ENCODE assay signal across 22 cellular contexts in genomic region chr18:22230403-22231042, GRCh38.
A peak's percentile ranks its signal among the peaks of the same experiment; 100 is the strongest.
DNase-seq lines count a peak whose midpoint lies in the region; ATAC-seq and TF ChIP-seq lines count a peak whose summit lies in the region.
"Had no signal": no experiment of that assay in that cellular context is flagged by ENCODE, and none has a peak within 500 bp of the region (broad histone marks: within the 10 kb centered on the region; RNA-seq: fewer than 3 reads in every experiment).

No MANE protein-coding gene starts in this region.

- TF ChIP-seq POLR2A in sigmoid colon (IDR thresholded peaks at IDR 0.05): no peak

- no peak overlapping the region for H3K4me3 Mint-ChIP-seq in MCF 10A (ENCODE audit: unreplicated experiment)
- H3K4me3 Mint-ChIP-seq: activated CD4-positive, alpha-beta T cell treated with anti-CD3 and anti-CD28 coated beads for 36 hours; CD4-positive, CD25-positive, alpha-beta regulatory T cell; stimulated activated memory B cell treated with anti-CD40 and anti-IgM and Interleukin-4, amounts not matched to agents 10 μg/mL and 1 μg/mL and 100 μg/mL, for 72 hours; T-helper 2 cell treated with Interferon-gamma antibody and Interleukin-4, amounts not matched to agents 5 μg/mL and 100 μg/mL, for 36 hours had no signal

- no peaks in the 10 kb centered on the region for H3K36me3 Mint-ChIP-seq in MCF 10A (ENCODE audit: insufficient read depth, unreplicated experiment)
- H3K36me3 Mint-ChIP-seq: CD4-positive, CD25-positive, alpha-beta regulatory T cell; stimulated activated memory B cell treated with anti-CD40 and anti-IgM and Interleukin-4, amounts not matched to agents 10 μg/mL and 1 μg/mL and 100 μg/mL, for 72 hours had no signal

- H2AFZ ChIP-seq in mammary epithelial cell (ENCODE audit: low read depth, low read length): no peak overlapping the region

- H3K79me2 ChIP-seq in mammary epithelial cell (ENCODE audit: insufficient read depth, low read length): no peaks in the 10 kb centered on the region

- no peak overlapping the region for H3K4me2 ChIP-seq in mammary epithelial cell (ENCODE audit: insufficient read depth, low read depth, low read length)

- H3K9ac ChIP-seq in mammary epithelial cell (ENCODE audit: insufficient read depth, low read length): no peak overlapping the region

- H3K36me3 ChIP-seq in mammary epithelial cell (ENCODE audit: insufficient read depth, low read length) (no peaks in the 10 kb centered on the region), sigmoid colon (no peaks in the 10 kb centered on the region)
- H3K36me3 ChIP-seq: left lung, tibial artery had no signal

- H3K9me3 ChIP-seq in mammary epithelial cell (replicated peaks; ENCODE audit: insufficient read depth, low read length): no peaks in the 10 kb centered on the region
- no peaks in the 10 kb centered on the region for H3K9me3 ChIP-seq in sigmoid colon
- H3K9me3 ChIP-seq: left lung, tibial artery had no signal

- dilution Hi-C loops in mammary epithelial cell (cut with HindIII; ENCODE audit: low sequenced_read_pairs): no loop called here

- H3K27me3 ChIP-seq in mammary epithelial cell (ENCODE audit: insufficient read depth, low read length): peaks cover 4% of the 10 kb centered on the region
- no peaks in the 10 kb centered on the region for H3K27me3 ChIP-seq in sigmoid colon
- H3K27me3 ChIP-seq: left lung, tibial artery had no signal

- H3K9me3 Mint-ChIP-seq in MCF 10A (ENCODE audit: unreplicated experiment): no peaks in the 10 kb centered on the region
- H3K9me3 Mint-ChIP-seq: stimulated activated memory B cell treated with anti-CD40 and anti-IgM and Interleukin-4, amounts not matched to agents 10 μg/mL and 1 μg/mL and 100 μg/mL, for 72 hours; T-helper 2 cell treated with Interferon-gamma antibody and Interleukin-4, amounts not matched to agents 5 μg/mL and 100 μg/mL, for 36 hours had no signal

- H3K4me1 Mint-ChIP-seq in MCF 10A (ENCODE audit: insufficient read depth, unreplicated experiment): peaks cover 6% of the 10 kb centered on the region
- H3K4me1 Mint-ChIP-seq: activated CD4-positive, alpha-beta T cell treated with anti-CD3 and anti-CD28 coated beads for 36 hours; CD4-positive, CD25-positive, alpha-beta regulatory T cell; stimulated activated memory B cell treated with anti-CD40 and anti-IgM and Interleukin-4, amounts not matched to agents 10 μg/mL and 1 μg/mL and 100 μg/mL, for 72 hours had no signal

- no peak overlapping the region for H3K27ac ChIP-seq in mammary epithelial cell (ENCODE audit: insufficient read depth, low read depth, low read length)
- H3K27ac ChIP-seq in sigmoid colon: no peak overlapping the region
- H3K27ac ChIP-seq: 22Rv1, dorsolateral prefrontal cortex, left lung, skin epidermis, tibial artery had no signal

- POLR2A ChIA-PET in MCF 10A (lab: Yijun Ruan, JAX): interaction anchor here (0.6 kb wide), 1 partner anchor 39 kb away, joined by 4 read pairs; no protein-coding TSS in a partner anchor

- no peak for ATAC-seq in left ventricle myocardium superior
- ATAC-seq in HG03108 (IDR thresholded peaks at IDR 0.05; ENCODE audit: unreplicated experiment): no peak
- ATAC-seq: activated CD4-positive, alpha-beta T cell treated with anti-CD3 and anti-CD28 coated beads for 36 hours; left lung; stimulated activated memory B cell treated with anti-CD40 and anti-IgM and Interleukin-4, amounts not matched to agents 10 μg/mL and 1 μg/mL and 100 μg/mL, for 72 hours had no signal

- no peak for TF ChIP-seq CTCF in MCF 10A (IDR thresholded peaks at IDR 0.05; ENCODE audit: unreplicated experiment)
- no peak for TF ChIP-seq CTCF in mammary epithelial cell (conservative IDR thresholded peaks at IDR 0.05 in 1 of 2, IDR thresholded peaks at IDR 0.05 in 1 of 2; ENCODE audit: extremely low read depth in 1 of 2, insufficient read depth in 1 of 2, low read depth in 1 of 2, low read length in 2 of 2)
- TF ChIP-seq CTCF in sigmoid colon (IDR thresholded peaks at IDR 0.05): no peak

- 82% methylated on average over 14 of the region's 14 CpGs for WGBS in mammary epithelial cell (ENCODE audit: low coverage, missing lambda C conversion rate)
- WGBS in sigmoid colon, 2 donors: 88 to 92% methylated on average over 14 of the region's 14 CpGs

- intact Hi-C loops in MCF 10A (cut with micrococcal nuclease) (no loop called here), mammary epithelial cell (cut with micrococcal nuclease) (no loop called here), sigmoid colon (cut with DNase I) (no loop called here), left ventricle myocardium superior (cut with micrococcal nuclease) (no loop called here)

- DNase-seq in MCF 10A (ENCODE audit: unreplicated experiment) (peak; percentile 34), mammary epithelial cell (no peak), amniotic epithelial cell (ENCODE audit: low read depth) (peak; percentile 99), glomerular visceral epithelial cell (ENCODE audit: extremely low spot score) (peak; percentile 83), dedifferentiated amniotic fluid mesenchymal stem cell (ENCODE audit: extremely low spot score) (no peak), sigmoid colon (no peak), left ventricle myocardium superior (no peak)
- DNase-seq: activated CD4-positive, alpha-beta T cell treated with anti-CD3 and anti-CD28 coated beads for 36 hours; CD4-positive, CD25-positive, alpha-beta regulatory T cell; DND-41; dorsolateral prefrontal cortex; hypothalamus; left lung; MM.1S; NCI-H1694 treated with DMSO at 0.1 percent for 48 hours; NCI-H510A; tibial artery had no signal

- in situ Hi-C loops in mammary epithelial cell (cut with MboI; ENCODE audit: low sequenced_read_pairs in 2 of 2): loop anchor here in 1 of 2 donors (25.0 kb wide), 1 partner anchor 182 kb away; the partner anchor contains the start of gene CTAGE1

- TF ChIP-seq EP300 in sigmoid colon (IDR thresholded peaks at IDR 0.05): no peak

- H3K4me1 ChIP-seq in mammary epithelial cell (ENCODE audit: insufficient read depth, low read length) (peaks cover 4% of the 10 kb centered on the region), sigmoid colon (no peaks in the 10 kb centered on the region)
- H3K4me1 ChIP-seq: left lung, tibial artery had no signal

- CTCF ChIA-PET in MCF 10A (lab: Yijun Ruan, JAX): no interaction called here
- CTCF ChIA-PET in mammary epithelial cell (lab: Charles Lee; ENCODE audit: low non-redundant PET): no interaction called here

- no peak overlapping the region for H3K4me3 ChIP-seq in mammary epithelial cell (replicated peaks in 1 of 3; ENCODE audit: insufficient read depth in 1 of 3, low read depth in 2 of 3, low read length in 3 of 3)
- H3K4me3 ChIP-seq in sigmoid colon: no peak overlapping the region
- H3K4me3 ChIP-seq: dorsolateral prefrontal cortex, left lung, skin epidermis, tibial artery had no signal

- H3K27me3 Mint-ChIP-seq in MCF 10A (ENCODE audit: insufficient read depth, unreplicated experiment): no peaks in the 10 kb centered on the region
- H3K27me3 Mint-ChIP-seq: CD4-positive, CD25-positive, alpha-beta regulatory T cell had no signal

- peaks cover 2% of the 10 kb centered on the region for H4K20me1 ChIP-seq in mammary epithelial cell (ENCODE audit: insufficient read depth, low read length)

- BruUV-seq in MCF 10A (replicated peaks; lab: Mats Ljungman, UMichigan) (no TSS peak), mammary epithelial cell (replicated peaks; lab: Mats Ljungman, UMichigan) (no TSS peak)

- H3K27ac Mint-ChIP-seq in MCF 10A (ENCODE audit: low read depth, unreplicated experiment): no peak overlapping the region
- H3K27ac Mint-ChIP-seq: activated CD4-positive, alpha-beta T cell treated with anti-CD3 and anti-CD28 coated beads for 36 hours; stimulated activated memory B cell treated with anti-CD40 and anti-IgM and Interleukin-4, amounts not matched to agents 10 μg/mL and 1 μg/mL and 100 μg/mL, for 72 hours; T-helper 2 cell treated with Interferon-gamma antibody and Interleukin-4, amounts not matched to agents 5 μg/mL and 100 μg/mL, for 36 hours had no signal

Comparison
In these comparisons a context has a peak if more than half of its experiments do, and no peak if none do; other contexts are left out.
1. DNase-seq: peak in MCF 10A (single experiment), amniotic epithelial cell (single experiment) and glomerular visceral epithelial cell (single experiment); none in mammary epithelial cell (single experiment), dedifferentiated amniotic fluid mesenchymal stem cell (single experiment), sigmoid colon (single experiment) and left ventricle myocardium superior (single experiment).